In the genomic region with DNA sequence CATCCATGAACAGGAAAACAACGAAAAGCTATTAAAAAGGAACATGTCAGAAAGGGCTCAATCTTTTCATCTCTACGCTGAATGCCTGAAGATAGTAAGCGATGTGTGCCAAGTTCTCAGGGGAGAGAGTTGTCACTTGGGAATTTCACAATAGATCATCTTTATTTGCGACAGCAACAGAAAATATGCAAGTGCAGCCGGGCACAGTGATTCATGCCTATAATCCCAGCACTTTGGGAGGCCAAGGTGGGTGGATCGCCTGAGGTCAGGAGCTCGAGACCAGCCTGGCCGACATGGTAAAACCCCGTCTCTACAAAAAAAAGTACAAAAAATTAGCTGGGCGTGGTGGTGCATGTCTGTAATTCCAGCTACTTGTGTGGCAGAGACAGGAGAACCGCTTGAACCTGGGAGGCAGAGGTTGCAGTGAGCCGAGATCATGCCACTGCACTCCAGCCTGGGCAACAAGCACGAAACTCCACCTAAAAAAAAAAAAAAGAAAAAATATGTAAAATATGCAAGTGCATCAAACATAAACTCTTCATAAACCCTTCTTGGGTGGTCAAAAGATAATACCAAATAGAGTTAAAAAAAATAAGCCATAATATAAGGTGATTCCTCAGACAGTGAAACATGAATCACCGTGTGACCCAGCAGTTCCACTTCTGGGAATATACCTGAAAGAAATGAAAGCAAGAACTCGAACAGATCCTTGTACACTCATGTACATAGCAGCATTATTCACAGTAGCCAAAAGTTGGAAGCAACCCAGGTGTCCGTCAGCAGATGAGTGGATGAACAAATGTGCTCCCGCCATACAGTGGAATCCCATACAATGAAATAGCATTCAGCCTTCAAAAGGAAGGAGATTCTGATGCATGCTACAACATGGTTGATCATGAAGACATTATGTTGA, we compare ENCODE assay signal across 1 cellular context.
TF ChIP-seq lines count a peak whose summit lies in the region.

No MANE protein-coding gene starts in this region.

TF ChIP-seq in A549, 52 proteins besides CTCF, POLR2A, EP300 and RAD21 (continued from another document):
- TF ChIP-seq JUN (IDR thresholded peaks at IDR 0.05) (0 out of 5 replicates have a peak, but pooled peaks of 1 of the 2 experiments have one; percentile 32), NR3C1 (IDR thresholded peaks at IDR 0.05) (no peak), NPAS2 (CRISPR knock-in tag; IDR thresholded peaks at IDR 0.05; ENCODE audit: borderline replicate concordance) (no peak), GATA3 (IDR thresholded peaks at IDR 0.05; ENCODE audit: borderline replicate concordance) (peak; percentile 26; the same call in 1 of the 2 replicates), RFX5 (IDR thresholded peaks at IDR 0.05) (no peak), ZNF302 (CRISPR knock-in tag; IDR thresholded peaks at IDR 0.05) (no peak), CEBPB (IDR thresholded peaks at IDR 0.05) (peak in 1 of 2 experiments; percentile 65; a peak in 1 of 4 replicates), CBX2 (IDR thresholded peaks at IDR 0.05; ENCODE audit: borderline replicate concordance, low read depth) (no peak), RCOR1 (IDR thresholded peaks at IDR 0.05; ENCODE audit: low read depth, low read length) (no peak), KDM5A (IDR thresholded peaks at IDR 0.05) (no peak), KDM1A (IDR thresholded peaks at IDR 0.05; ENCODE audit: low read depth) (no peak), ZFP36 (IDR thresholded peaks at IDR 0.05; ENCODE audit: borderline replicate concordance, partially characterized antibody) (no peak), CHD2 (IDR thresholded peaks at IDR 0.05; ENCODE audit: low read length, partially characterized antibody) (no peak), FOSL2 (IDR thresholded peaks at IDR 0.05) (no peak), FOSL2 (CRISPR knock-in tag; IDR thresholded peaks at IDR 0.05) (peak; percentile 23), EHF (CRISPR knock-in tag; IDR thresholded peaks at IDR 0.05) (no peak), ESRRA (IDR thresholded peaks at IDR 0.05; ENCODE audit: borderline replicate concordance, low read length) (no peak)
- TF ChIP-seq, protein P1, sequence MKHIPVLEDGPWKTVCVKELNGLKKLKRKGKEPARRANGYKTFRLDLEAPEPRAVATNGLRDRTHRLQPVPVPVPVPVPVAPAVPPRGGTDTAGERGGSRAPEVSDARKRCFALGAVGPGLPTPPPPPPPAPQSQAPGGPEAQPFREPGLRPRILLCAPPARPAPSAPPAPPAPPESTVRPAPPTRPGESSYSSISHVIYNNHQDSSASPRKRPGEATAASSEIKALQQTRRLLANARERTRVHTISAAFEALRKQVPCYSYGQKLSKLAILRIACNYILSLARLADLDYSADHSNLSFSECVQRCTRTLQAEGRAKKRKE (CRISPR knock-in tag; IDR thresholded peaks at IDR 0.05; ENCODE audit: low read depth) = no peak
- TF ChIP-seq, protein P2, sequence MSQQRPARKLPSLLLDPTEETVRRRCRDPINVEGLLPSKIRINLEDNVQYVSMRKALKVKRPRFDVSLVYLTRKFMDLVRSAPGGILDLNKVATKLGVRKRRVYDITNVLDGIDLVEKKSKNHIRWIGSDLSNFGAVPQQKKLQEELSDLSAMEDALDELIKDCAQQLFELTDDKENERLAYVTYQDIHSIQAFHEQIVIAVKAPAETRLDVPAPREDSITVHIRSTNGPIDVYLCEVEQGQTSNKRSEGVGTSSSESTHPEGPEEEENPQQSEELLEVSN (IDR thresholded peaks at IDR 0.05; ENCODE audit: borderline replicate concordance, low read depth) = no peak
- TF ChIP-seq, protein P3, sequence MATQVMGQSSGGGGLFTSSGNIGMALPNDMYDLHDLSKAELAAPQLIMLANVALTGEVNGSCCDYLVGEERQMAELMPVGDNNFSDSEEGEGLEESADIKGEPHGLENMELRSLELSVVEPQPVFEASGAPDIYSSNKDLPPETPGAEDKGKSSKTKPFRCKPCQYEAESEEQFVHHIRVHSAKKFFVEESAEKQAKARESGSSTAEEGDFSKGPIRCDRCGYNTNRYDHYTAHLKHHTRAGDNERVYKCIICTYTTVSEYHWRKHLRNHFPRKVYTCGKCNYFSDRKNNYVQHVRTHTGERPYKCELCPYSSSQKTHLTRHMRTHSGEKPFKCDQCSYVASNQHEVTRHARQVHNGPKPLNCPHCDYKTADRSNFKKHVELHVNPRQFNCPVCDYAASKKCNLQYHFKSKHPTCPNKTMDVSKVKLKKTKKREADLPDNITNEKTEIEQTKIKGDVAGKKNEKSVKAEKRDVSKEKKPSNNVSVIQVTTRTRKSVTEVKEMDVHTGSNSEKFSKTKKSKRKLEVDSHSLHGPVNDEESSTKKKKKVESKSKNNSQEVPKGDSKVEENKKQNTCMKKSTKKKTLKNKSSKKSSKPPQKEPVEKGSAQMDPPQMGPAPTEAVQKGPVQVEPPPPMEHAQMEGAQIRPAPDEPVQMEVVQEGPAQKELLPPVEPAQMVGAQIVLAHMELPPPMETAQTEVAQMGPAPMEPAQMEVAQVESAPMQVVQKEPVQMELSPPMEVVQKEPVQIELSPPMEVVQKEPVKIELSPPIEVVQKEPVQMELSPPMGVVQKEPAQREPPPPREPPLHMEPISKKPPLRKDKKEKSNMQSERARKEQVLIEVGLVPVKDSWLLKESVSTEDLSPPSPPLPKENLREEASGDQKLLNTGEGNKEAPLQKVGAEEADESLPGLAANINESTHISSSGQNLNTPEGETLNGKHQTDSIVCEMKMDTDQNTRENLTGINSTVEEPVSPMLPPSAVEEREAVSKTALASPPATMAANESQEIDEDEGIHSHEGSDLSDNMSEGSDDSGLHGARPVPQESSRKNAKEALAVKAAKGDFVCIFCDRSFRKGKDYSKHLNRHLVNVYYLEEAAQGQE (IDR thresholded peaks at IDR 0.05) = no peak
- TF ChIP-seq, protein P4, sequence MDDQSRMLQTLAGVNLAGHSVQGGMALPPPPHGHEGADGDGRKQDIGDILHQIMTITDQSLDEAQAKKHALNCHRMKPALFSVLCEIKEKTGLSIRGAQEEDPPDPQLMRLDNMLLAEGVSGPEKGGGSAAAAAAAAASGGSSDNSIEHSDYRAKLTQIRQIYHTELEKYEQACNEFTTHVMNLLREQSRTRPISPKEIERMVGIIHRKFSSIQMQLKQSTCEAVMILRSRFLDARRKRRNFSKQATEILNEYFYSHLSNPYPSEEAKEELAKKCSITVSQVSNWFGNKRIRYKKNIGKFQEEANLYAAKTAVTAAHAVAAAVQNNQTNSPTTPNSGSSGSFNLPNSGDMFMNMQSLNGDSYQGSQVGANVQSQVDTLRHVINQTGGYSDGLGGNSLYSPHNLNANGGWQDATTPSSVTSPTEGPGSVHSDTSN (IDR thresholded peaks at IDR 0.05) = no peak
- TF ChIP-seq, protein P5, sequence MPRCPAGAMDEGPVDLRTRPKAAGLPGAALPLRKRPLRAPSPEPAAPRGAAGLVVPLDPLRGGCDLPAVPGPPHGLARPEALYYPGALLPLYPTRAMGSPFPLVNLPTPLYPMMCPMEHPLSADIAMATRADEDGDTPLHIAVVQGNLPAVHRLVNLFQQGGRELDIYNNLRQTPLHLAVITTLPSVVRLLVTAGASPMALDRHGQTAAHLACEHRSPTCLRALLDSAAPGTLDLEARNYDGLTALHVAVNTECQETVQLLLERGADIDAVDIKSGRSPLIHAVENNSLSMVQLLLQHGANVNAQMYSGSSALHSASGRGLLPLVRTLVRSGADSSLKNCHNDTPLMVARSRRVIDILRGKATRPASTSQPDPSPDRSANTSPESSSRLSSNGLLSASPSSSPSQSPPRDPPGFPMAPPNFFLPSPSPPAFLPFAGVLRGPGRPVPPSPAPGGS (IDR thresholded peaks at IDR 0.05) = no peak
- TF ChIP-seq, protein P6, sequence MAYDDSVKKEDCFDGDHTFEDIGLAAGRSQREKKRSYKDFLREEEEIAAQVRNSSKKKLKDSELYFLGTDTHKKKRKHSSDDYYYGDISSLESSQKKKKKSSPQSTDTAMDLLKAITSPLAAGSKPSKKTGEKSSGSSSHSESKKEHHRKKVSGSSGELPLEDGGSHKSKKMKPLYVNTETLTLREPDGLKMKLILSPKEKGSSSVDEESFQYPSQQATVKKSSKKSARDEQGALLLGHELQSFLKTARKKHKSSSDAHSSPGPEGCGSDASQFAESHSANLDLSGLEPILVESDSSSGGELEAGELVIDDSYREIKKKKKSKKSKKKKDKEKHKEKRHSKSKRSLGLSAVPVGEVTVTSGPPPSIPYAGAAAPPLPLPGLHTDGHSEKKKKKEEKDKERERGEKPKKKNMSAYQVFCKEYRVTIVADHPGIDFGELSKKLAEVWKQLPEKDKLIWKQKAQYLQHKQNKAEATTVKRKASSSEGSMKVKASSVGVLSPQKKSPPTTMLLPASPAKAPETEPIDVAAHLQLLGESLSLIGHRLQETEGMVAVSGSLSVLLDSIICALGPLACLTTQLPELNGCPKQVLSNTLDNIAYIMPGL (CRISPR knock-in tag; IDR thresholded peaks at IDR 0.05; ENCODE audit: borderline replicate concordance) = no peak
